ENCODE assay signal across 1 cellular context in the genomic region with DNA sequence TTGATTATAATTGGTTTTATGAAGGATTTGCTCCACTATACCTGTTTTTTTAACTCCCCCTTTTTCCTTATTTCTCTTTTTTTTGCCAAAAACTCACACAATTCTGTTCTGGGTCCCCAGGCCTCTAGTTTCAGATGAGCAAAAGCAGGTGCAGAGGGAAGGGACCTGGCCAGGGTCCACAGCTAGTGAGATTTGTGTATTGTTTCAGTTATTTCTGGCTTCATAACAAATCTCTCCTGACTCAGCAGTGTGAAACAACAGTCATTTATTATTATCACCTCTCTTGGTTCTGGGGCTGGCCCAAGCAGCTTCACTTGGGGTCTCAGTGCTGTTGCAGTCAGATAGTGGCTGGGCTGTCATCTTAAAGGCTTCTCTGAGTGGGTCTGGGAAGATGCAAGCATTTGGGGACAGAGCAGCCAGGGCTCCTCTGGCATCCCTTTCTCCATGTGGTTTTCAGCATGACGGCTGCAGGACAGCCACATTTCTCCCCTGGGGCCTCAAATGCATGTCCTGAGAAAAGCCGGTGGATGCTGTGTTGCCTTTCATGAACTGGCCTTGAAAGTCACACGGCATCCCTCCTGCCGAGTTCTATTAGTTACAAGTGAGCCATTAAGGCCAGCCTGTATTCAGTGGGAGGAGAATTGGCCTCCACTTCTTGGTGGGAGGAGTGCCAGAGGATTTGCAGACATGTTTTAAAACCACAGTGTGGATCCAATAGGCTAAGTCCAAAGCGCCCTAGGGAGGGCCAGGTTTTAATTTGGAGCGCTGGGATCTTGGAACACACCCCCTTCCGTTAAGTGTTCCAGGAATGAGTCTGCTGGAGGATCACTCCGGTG.
TF ChIP-seq lines count a peak whose summit lies in the region.

No MANE protein-coding gene starts in this region.

TF ChIP-seq in HepG2, 621 proteins besides CTCF, POLR2A, EP300 and RAD21 (continued from another document):
- TF ChIP-seq PAWR (CRISPR knock-in tag; IDR thresholded peaks at IDR 0.05; ENCODE audit: borderline replicate concordance) (no peak), CBX1 (IDR thresholded peaks at IDR 0.05; ENCODE audit: low read depth) (no peak), ZNF256 (CRISPR knock-in tag; conservative IDR thresholded peaks at IDR 0.05) (no peak)
- TF ChIP-seq, protein P1, sequence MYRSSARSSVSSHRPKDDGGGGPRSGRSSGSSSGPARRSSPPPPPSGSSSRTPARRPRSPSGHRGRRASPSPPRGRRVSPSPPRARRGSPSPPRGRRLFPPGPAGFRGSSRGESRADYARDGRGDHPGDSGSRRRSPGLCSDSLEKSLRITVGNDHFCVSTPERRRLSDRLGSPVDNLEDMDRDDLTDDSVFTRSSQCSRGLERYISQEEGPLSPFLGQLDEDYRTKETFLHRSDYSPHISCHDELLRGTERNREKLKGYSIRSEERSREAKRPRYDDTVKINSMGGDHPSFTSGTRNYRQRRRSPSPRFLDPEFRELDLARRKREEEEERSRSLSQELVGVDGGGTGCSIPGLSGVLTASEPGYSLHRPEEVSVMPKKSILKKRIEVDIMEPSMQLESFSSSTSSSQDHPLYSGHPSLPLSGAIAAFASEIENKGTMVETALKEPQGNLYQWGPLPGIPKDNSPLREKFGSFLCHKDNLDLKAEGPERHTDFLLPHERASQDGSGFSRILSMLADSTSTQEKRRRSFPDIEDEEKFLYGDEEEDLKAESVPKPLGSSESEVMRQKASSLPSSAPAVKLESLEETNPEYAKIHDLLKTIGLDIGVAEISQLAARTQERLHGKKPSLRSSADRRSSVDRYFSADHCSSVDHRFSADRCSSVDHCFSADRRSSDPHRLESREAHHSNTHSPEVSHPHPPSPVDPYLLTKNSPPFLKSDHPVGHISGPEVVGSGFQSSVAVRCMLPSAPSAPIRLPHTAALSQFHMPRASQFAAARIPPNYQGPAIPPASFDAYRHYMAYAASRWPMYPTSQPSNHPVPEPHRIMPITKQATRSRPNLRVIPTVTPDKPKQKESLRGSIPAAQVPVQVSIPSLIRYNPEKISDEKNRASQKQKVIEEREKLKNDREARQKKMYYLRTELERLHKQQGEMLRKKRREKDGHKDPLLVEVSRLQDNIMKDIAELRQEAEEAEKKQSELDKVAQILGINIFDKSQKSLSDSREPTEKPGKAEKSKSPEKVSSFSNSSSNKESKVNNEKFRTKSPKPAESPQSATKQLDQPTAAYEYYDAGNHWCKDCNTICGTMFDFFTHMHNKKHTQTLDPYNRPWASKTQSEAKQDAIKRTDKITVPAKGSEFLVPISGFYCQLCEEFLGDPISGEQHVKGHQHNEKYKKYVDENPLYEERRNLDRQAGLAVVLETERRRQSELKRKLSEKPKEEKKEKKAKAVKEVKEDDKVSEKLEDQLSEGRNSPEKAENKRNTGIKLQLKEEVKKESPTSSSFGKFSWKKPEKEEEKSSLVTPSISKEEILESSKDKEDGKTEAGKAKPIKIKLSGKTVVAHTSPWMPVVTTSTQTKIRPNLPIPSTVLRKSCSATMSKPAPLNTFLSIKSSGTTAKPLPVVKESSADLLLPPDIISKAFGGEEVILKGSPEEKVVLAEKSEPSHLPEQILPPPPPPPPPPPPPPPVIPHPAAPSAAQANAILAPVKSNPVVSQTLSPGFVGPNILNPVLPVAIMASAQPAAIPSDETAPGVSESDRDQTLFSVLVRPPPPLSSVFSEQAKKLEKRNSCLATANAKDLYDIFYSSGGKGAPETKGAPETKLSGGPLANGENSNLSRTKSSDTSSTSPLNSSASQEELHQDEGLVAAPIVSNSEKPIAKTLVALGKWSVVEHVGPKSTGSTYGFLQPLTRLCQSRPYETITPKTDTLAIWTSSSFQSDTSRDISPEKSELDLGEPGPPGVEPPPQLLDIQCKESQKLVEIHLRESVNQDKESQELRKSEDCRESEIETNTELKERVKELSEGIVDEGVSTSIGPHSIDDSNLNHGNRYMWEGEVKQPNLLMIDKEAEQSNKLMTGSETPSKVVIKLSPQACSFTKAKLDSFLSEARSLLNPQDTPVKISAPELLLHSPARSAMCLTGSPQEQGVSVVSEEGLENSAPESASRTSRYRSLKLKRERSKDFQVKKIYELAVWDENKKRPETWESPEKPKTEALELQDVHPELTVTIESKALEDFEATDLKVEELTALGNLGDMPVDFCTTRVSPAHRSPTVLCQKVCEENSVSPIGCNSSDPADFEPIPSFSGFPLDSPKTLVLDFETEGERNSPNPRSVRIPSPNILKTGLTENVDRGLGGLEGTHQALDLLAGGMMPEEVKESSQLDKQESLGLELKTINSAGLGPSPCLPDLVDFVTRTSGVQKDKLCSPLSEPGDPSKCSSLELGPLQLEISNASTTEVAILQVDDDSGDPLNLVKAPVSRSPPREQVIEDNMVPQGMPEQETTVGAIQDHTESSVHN (CRISPR knock-in tag; IDR thresholded peaks at IDR 0.05): no peak
- TF ChIP-seq, protein P2, sequence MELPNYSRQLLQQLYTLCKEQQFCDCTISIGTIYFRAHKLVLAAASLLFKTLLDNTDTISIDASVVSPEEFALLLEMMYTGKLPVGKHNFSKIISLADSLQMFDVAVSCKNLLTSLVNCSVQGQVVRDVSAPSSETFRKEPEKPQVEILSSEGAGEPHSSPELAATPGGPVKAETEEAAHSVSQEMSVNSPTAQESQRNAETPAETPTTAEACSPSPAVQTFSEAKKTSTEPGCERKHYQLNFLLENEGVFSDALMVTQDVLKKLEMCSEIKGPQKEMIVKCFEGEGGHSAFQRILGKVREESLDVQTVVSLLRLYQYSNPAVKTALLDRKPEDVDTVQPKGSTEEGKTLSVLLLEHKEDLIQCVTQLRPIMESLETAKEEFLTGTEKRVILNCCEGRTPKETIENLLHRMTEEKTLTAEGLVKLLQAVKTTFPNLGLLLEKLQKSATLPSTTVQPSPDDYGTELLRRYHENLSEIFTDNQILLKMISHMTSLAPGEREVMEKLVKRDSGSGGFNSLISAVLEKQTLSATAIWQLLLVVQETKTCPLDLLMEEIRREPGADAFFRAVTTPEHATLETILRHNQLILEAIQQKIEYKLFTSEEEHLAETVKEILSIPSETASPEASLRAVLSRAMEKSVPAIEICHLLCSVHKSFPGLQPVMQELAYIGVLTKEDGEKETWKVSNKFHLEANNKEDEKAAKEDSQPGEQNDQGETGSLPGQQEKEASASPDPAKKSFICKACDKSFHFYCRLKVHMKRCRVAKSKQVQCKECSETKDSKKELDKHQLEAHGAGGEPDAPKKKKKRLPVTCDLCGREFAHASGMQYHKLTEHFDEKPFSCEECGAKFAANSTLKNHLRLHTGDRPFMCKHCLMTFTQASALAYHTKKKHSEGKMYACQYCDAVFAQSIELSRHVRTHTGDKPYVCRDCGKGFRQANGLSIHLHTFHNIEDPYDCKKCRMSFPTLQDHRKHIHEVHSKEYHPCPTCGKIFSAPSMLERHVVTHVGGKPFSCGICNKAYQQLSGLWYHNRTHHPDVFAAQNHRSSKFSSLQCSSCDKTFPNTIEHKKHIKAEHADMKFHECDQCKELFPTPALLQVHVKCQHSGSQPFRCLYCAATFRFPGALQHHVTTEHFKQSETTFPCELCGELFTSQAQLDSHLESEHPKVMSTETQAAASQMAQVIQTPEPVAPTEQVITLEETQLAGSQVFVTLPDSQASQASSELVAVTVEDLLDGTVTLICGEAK (IDR thresholded peaks at IDR 0.05): no peak
- TF ChIP-seq, protein P2 (CRISPR knock-in tag; IDR thresholded peaks at IDR 0.05): no peak
